Comparison of ENCODE assay signal across 1 cellular context in genomic region chr10:71241114-71241898, GRCh38.
TF ChIP-seq lines count a peak whose summit lies in the region.

No MANE protein-coding gene starts in this region.

TF ChIP-seq in K562, 482 proteins besides CTCF, POLR2A, EP300 and RAD21 (continued from another document):
- TF ChIP-seq ATF3 (IDR thresholded peaks at IDR 0.05), result no peak
- no peak for TF ChIP-seq ATF3 (CRISPR knock-in tag; conservative IDR thresholded peaks at IDR 0.05)
- TF ChIP-seq C11orf30 (IDR thresholded peaks at IDR 0.05; ENCODE audit: low read depth), result peak; percentile 52; the same call in 1 of the 2 replicates
- no peak for TF ChIP-seq SMAD3 (CRISPR knock-in tag; conservative IDR thresholded peaks at IDR 0.05)
- TF ChIP-seq KAT7 (CRISPR knock-in tag; IDR thresholded peaks at IDR 0.05; ENCODE audit: borderline replicate concordance), result no peak
- peak; percentile 59; the same call in 1 of the 2 replicates for TF ChIP-seq GATA2 (CRISPR knock-in tag; IDR thresholded peaks at IDR 0.05)
- TF ChIP-seq SOX6 (IDR thresholded peaks at IDR 0.05), result no peak
- no peak for TF ChIP-seq NR2C2 (CRISPR knock-in tag; IDR thresholded peaks at IDR 0.05)
- TF ChIP-seq NR2C2 (tag; IDR thresholded peaks at IDR 0.05), result no peak
- no peak for TF ChIP-seq ZNF507 (tag; conservative IDR thresholded peaks at IDR 0.05)
- no peak for TF ChIP-seq SUPT5H (IDR thresholded peaks at IDR 0.05)
- no peak for TF ChIP-seq FOXK1 (CRISPR knock-in tag; IDR thresholded peaks at IDR 0.05; ENCODE audit: borderline replicate concordance)
- no peak for TF ChIP-seq ARHGAP35 (IDR thresholded peaks at IDR 0.05; ENCODE audit: partially characterized antibody)
- TF ChIP-seq HMBOX1 (IDR thresholded peaks at IDR 0.05), result peak; percentile 66
